1 cellular context compared by ENCODE assay signal in the genomic region with DNA sequence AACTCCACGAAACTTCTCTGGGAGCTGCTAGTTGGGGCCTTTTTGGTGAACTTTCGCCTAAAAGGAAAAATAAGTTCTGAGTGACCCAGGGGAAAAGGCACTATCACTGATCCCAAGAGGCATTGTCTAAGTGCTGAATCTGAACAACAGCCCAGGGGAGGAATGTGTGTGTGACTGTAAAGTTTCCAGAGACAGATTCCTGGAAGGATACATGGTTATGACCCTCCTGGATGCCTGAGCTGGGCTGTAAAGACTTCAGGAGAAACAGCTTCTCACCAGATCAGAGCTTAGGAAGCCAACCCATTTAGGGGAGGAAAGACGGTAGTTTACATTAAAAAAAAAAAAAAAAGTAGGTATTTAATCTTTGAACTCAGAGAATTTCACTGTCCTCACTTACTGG.
TF ChIP-seq lines count a peak whose summit lies in the region.

No MANE protein-coding gene starts in this region.

TF ChIP-seq in GM12878, 131 proteins besides CTCF, POLR2A, EP300 and RAD21:
- TF ChIP-seq POLR2AphosphoS5 (IDR thresholded peaks at IDR 0.05; ENCODE audit: low read length) (peak; percentile 36; the same call in 1 of the 2 replicates), CBX5 (IDR thresholded peaks at IDR 0.05; ENCODE audit: low read depth) (no peak)
